Comparison of ENCODE assay signal across 15 cellular contexts in the genomic region with DNA sequence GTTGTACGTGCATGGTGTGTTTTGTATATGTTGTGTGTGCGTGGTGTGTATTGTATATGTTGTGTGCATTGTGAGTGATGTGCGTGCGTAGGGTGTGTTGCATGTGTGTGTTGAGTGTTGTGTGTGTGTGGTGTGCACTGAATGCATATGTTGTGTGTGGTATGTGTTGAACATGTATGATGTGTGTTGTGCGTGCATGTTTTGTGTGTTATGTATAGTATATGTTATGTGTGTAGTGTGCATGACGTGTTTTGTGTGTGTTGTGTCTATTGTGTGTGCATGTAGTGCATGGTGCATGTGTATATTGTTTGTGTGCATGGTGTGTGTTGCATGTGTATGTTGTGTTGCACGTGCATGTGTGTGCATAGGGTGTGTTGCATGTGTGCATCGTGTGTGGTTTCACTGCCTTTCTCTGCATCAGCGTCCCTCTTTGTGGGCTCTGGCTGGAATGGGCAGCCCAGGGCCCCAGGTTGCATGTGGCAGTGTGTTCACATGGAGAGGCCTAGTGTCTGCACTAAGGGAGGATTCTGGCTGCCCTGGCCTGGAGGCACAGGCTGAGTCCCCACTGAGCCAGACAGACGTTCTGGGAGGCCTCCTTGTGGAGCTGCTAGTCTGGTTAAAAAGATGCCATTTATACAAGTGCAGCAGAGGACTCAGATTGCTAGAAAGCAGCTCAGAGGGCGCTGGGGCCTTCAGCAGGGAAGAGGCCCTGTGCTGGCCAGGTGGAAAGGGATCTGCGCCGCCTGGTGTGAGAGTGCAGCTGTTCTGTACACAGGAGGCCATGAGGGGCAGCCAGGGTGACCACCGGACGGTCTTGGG.
DNase-seq lines count a peak whose midpoint lies in the region; ATAC-seq and TF ChIP-seq lines count a peak whose summit lies in the region.
"Had no signal": no experiment of that assay in that cellular context is flagged by ENCODE, and none has a peak within 500 bp of the region (broad histone marks: within the 10 kb centered on the region; RNA-seq: fewer than 3 reads in every experiment).

No MANE protein-coding gene starts in this region.

- intact Hi-C loops in left colon (cut with DNase I, micrococcal nuclease): no loop called here

- H3K27ac ChIP-seq in substantia nigra (ENCODE audit: low read depth, low read length, poor library complexity, severe bottlenecking) (no peak overlapping the region), GM23338 (ENCODE audit: low read depth) (no peak overlapping the region)
- H3K27ac ChIP-seq: 22Rv1 had no signal

- H2AFZ ChIP-seq in Loucy (ENCODE audit: low read length) (peak overlapping the region; percentile 62; the same call in 1 of the 2 replicates), GM23338 (no peak overlapping the region)

- H3K27ac Mint-ChIP-seq in activated naive CD8-positive, alpha-beta T cell treated with anti-CD3 and anti-CD28 coated beads, Interleukin-2, amount 10 ng/mL, durations not matched to agents 7 days and 5 days: peak overlapping the region; percentile 34
- H3K27ac Mint-ChIP-seq in activated naive CD8-positive, alpha-beta T cell treated with anti-CD3 and anti-CD28 coated beads, Interleukin-2, amount 50 U/mL, for 24 hours: no peak overlapping the region
- peak overlapping the region; percentile 3 for H3K27ac Mint-ChIP-seq in glutamatergic neuron (ENCODE audit: unreplicated experiment)
- H3K27ac Mint-ChIP-seq in GM23338: no peak overlapping the region

- H3K79me2 ChIP-seq in Loucy (ENCODE audit: insufficient read depth, low read length): no peaks in the 10 kb centered on the region
- H3K79me2 ChIP-seq in GM23338 (replicated peaks; ENCODE audit: insufficient read depth): no peaks in the 10 kb centered on the region

- no peak overlapping the region for H3K9ac ChIP-seq in Loucy (ENCODE audit: low read depth, low read length, poor library complexity, severe bottlenecking)

- H3K4me1 Mint-ChIP-seq in activated naive CD8-positive, alpha-beta T cell treated with anti-CD3 and anti-CD28 coated beads, Interleukin-2, amount 10 ng/mL, durations not matched to agents 7 days and 5 days: peaks cover 10% of the 10 kb centered on the region
- H3K4me1 Mint-ChIP-seq in activated naive CD8-positive, alpha-beta T cell treated with anti-CD3 and anti-CD28 coated beads, Interleukin-2, amount 50 U/mL, for 24 hours: peaks cover 6% of the 10 kb centered on the region
- H3K4me1 Mint-ChIP-seq in glutamatergic neuron (ENCODE audit: low read depth, unreplicated experiment) (no peaks in the 10 kb centered on the region), GM23338 (no peaks in the 10 kb centered on the region; the same call in 2 of the 3 replicates)

- H3K4me2 ChIP-seq in Loucy (ENCODE audit: low read depth, low read length, poor library complexity, severe bottlenecking) (no peak overlapping the region), GM23338 (no peak overlapping the region)

- ATAC-seq in activated naive CD8-positive, alpha-beta T cell treated with anti-CD3 and anti-CD28 coated beads, Interleukin-2, amount 10 ng/mL, durations not matched to agents 7 days and 5 days (ENCODE audit: low read depth): no peak
- no peak for ATAC-seq in activated naive CD8-positive, alpha-beta T cell treated with anti-CD3 and anti-CD28 coated beads, Interleukin-2, amount 50 U/mL, for 24 hours
- ATAC-seq in GM23338 (no peak), left colon (no peak), HG02759 (IDR thresholded peaks at IDR 0.05; ENCODE audit: unreplicated experiment) (no peak)
- ATAC-seq: PC-3 had no signal

- peaks cover 5% of the 10 kb centered on the region for H3K4me1 ChIP-seq in Loucy (ENCODE audit: insufficient read depth, low read length, poor library complexity, severe bottlenecking)
- no peaks in the 10 kb centered on the region for H3K4me1 ChIP-seq in GM23338 (ENCODE audit: insufficient read depth)

- H3K4me3 ChIP-seq in Loucy (ENCODE audit: low read length, poor library complexity, severe bottlenecking): no peak overlapping the region
- no peak overlapping the region for H3K4me3 ChIP-seq in GM23338

- H3K36me3 ChIP-seq in Loucy (ENCODE audit: insufficient read depth, low read length) (no peaks in the 10 kb centered on the region), GM23338 (ENCODE audit: insufficient read depth) (no peaks in the 10 kb centered on the region)

- H4K20me1 ChIP-seq in Loucy (ENCODE audit: insufficient read depth, low read length, poor library complexity, severe bottlenecking): no peaks in the 10 kb centered on the region
- H4K20me1 ChIP-seq in GM23338 (replicated peaks; ENCODE audit: insufficient read depth): no peaks in the 10 kb centered on the region

- H3F3A ChIP-seq in Loucy (ENCODE audit: low read depth) (no peaks in the 10 kb centered on the region), GM23338 (replicated peaks; ENCODE audit: low read depth) (no peaks in the 10 kb centered on the region)

- TF ChIP-seq CTCF in Loucy (conservative IDR thresholded peaks at IDR 0.05; ENCODE audit: low read length): no peak
- no peak for TF ChIP-seq CTCF in glutamatergic neuron (IDR thresholded peaks at IDR 0.05; ENCODE audit: partially characterized antibody, unreplicated experiment)
- no peak for TF ChIP-seq CTCF in GM23338 (conservative IDR thresholded peaks at IDR 0.05; ENCODE audit: low read depth in 2 of 2)

- H3K36me3 Mint-ChIP-seq in activated naive CD8-positive, alpha-beta T cell treated with anti-CD3 and anti-CD28 coated beads, Interleukin-2, amount 10 ng/mL, durations not matched to agents 7 days and 5 days: peaks cover 2% of the 10 kb centered on the region
- H3K36me3 Mint-ChIP-seq in activated naive CD8-positive, alpha-beta T cell treated with anti-CD3 and anti-CD28 coated beads, Interleukin-2, amount 50 U/mL, for 24 hours (ENCODE audit: low read depth): no peaks in the 10 kb centered on the region
- H3K36me3 Mint-ChIP-seq in glutamatergic neuron (ENCODE audit: unreplicated experiment): peaks cover 5% of the 10 kb centered on the region
- H3K36me3 Mint-ChIP-seq in GM23338 (ENCODE audit: low read depth): peaks cover 6% of the 10 kb centered on the region; the same call in 1 of the 3 replicates

- H3K27me3 Mint-ChIP-seq in activated naive CD8-positive, alpha-beta T cell treated with anti-CD3 and anti-CD28 coated beads, Interleukin-2, amount 10 ng/mL, durations not matched to agents 7 days and 5 days: peaks cover 5% of the 10 kb centered on the region
- peaks cover 1% of the 10 kb centered on the region for H3K27me3 Mint-ChIP-seq in activated naive CD8-positive, alpha-beta T cell treated with anti-CD3 and anti-CD28 coated beads, Interleukin-2, amount 50 U/mL, for 24 hours
- H3K27me3 Mint-ChIP-seq in glutamatergic neuron (ENCODE audit: unreplicated experiment): no peaks in the 10 kb centered on the region
- peaks cover 4% of the 10 kb centered on the region for H3K27me3 Mint-ChIP-seq in GM23338 (ENCODE audit: insufficient read depth, low read depth, poor library complexity)

- H3K9me3 Mint-ChIP-seq in activated naive CD8-positive, alpha-beta T cell treated with anti-CD3 and anti-CD28 coated beads, Interleukin-2, amount 10 ng/mL, durations not matched to agents 7 days and 5 days: peaks cover 3% of the 10 kb centered on the region
- no peaks in the 10 kb centered on the region for H3K9me3 Mint-ChIP-seq in activated naive CD8-positive, alpha-beta T cell treated with anti-CD3 and anti-CD28 coated beads, Interleukin-2, amount 50 U/mL, for 24 hours
- H3K9me3 Mint-ChIP-seq in glutamatergic neuron (ENCODE audit: unreplicated experiment) (peaks cover 3% of the 10 kb centered on the region), GM23338 (peaks cover 12% of the 10 kb centered on the region)

- DNase-seq in activated naive CD8-positive, alpha-beta T cell treated with anti-CD3 and anti-CD28 coated beads, Interleukin-2, amount 10 ng/mL, durations not matched to agents 7 days and 5 days: no peak
- DNase-seq in activated naive CD8-positive, alpha-beta T cell treated with anti-CD3 and anti-CD28 coated beads, Interleukin-2, amount 50 U/mL, for 24 hours: no peak
- no peak for DNase-seq in glutamatergic neuron
- DNase-seq in substantia nigra (lab: John Stamatoyannopoulos, UW): no peak
- DNase-seq in GM23338 (ENCODE audit: low spot score): no peak
- DNase-seq in left colon: no peak
- DNase-seq: HCEC 1CT, NCI-H1436 treated with DMSO at 0.1 percent for 48 hours, NCI-H2081, NCI-H510A treated with DMSO at 0.1 percent for 48 hours, NCI-H82, PC-3 had no signal

- POLR2A ChIA-PET in activated naive CD8-positive, alpha-beta T cell treated with anti-CD3 and anti-CD28 coated beads, Interleukin-2, amount 10 ng/mL, durations not matched to agents 7 days and 5 days (lab: Charles Lee): no interaction called here

- no peaks in the 10 kb centered on the region for H3K9me3 ChIP-seq in Loucy (ENCODE audit: insufficient read depth, low read depth, low read length)

- peak overlapping the region; percentile 21 for H3K4me3 Mint-ChIP-seq in activated naive CD8-positive, alpha-beta T cell treated with anti-CD3 and anti-CD28 coated beads, Interleukin-2, amount 10 ng/mL, durations not matched to agents 7 days and 5 days
- no peak overlapping the region for H3K4me3 Mint-ChIP-seq in activated naive CD8-positive, alpha-beta T cell treated with anti-CD3 and anti-CD28 coated beads, Interleukin-2, amount 50 U/mL, for 24 hours
- H3K4me3 Mint-ChIP-seq in glutamatergic neuron (ENCODE audit: unreplicated experiment) (no peak overlapping the region), GM23338 (no peak overlapping the region; the same call in 2 of the 3 replicates)

- H3K9me2 ChIP-seq in Loucy (replicated peaks; ENCODE audit: low read depth, low read length): no peaks in the 10 kb centered on the region
- H3K9me2 ChIP-seq in GM23338 (ENCODE audit: insufficient read depth): no peaks in the 10 kb centered on the region

- H3K27me3 ChIP-seq in Loucy (ENCODE audit: insufficient read depth, low read length, poor library complexity, severe bottlenecking) (no peaks in the 10 kb centered on the region), GM23338 (ENCODE audit: insufficient read depth) (no peaks in the 10 kb centered on the region)

TF ChIP-seq in GM23338, 12 proteins besides CTCF, POLR2A, EP300 and RAD21 (continues in another document):
- TF ChIP-seq EZH2 (IDR thresholded peaks at IDR 0.05; ENCODE audit: low read depth, unreplicated experiment) (no peak), CREB1 (CRISPR knock-in tag; IDR thresholded peaks at IDR 0.05; ENCODE audit: low read depth) (no peak), ZNF331 (CRISPR knock-in tag; IDR thresholded peaks at IDR 0.05; ENCODE audit: low read depth) (no peak)
- TF ChIP-seq, protein P1, sequence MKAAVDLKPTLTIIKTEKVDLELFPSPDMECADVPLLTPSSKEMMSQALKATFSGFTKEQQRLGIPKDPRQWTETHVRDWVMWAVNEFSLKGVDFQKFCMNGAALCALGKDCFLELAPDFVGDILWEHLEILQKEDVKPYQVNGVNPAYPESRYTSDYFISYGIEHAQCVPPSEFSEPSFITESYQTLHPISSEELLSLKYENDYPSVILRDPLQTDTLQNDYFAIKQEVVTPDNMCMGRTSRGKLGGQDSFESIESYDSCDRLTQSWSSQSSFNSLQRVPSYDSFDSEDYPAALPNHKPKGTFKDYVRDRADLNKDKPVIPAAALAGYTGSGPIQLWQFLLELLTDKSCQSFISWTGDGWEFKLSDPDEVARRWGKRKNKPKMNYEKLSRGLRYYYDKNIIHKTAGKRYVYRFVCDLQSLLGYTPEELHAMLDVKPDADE (IDR thresholded peaks at IDR 0.05): no peak

Comparison
In these comparisons a context has a peak if more than half of its experiments do, and no peak if none do; other contexts are left out.
1. H3K27ac Mint-ChIP-seq: peak in activated naive CD8-positive, alpha-beta T cell treated with anti-CD3 and anti-CD28 coated beads, Interleukin-2, amount 10 ng/mL, durations not matched to agents 7 days and 5 days (single experiment) and glutamatergic neuron (single experiment); none in activated naive CD8-positive, alpha-beta T cell treated with anti-CD3 and anti-CD28 coated beads, Interleukin-2, amount 50 U/mL, for 24 hours (single experiment) and GM23338 (single experiment).